Comparison of ENCODE assay signal across 31 cellular contexts in the genomic region with DNA sequence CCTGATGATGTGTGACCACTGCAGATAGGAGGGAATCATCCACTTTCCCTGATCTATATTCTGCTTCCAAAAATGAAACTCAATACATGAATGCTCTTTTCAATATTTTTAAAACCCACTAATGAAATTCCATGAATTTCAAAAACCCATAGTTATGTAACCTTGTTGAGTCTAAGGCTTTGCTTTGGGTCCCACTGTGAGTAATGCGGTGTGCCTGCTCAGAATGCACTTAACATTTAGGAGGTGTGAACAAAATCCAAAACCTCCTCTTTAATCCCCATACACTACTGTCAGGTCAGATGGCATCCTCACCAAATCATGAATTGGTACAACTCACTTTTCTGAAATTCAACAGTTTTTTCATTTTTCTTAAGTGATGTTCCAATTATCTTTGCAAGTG.
"Had no signal": no experiment of that assay in that cellular context is flagged by ENCODE, and none has a peak within 500 bp of the region (broad histone marks: within the 10 kb centered on the region; RNA-seq: fewer than 3 reads in every experiment).

No MANE protein-coding gene starts in this region.

- ATAC-seq: activated CD4-positive, alpha-beta T cell treated with anti-CD3 and anti-CD28 coated beads for 36 hours; activated CD8-positive, alpha-beta memory T cell treated with anti-CD3 and anti-CD28 coated beads, Interleukin-2, amount 10 ng/mL, durations not matched to agents 7 days and 5 days; activated CD8-positive, alpha-beta T cell treated with anti-CD3 and anti-CD28 coated beads, Interleukin-2, amount 10 ng/mL, durations not matched to agents 7 days and 5 days; effector memory CD8-positive, alpha-beta T cell; heart left ventricle; left lobe of liver; lower lobe of right lung; mucosa of descending colon; sciatic nerve; stimulated activated memory B cell treated with anti-CD40 and anti-IgM and Interleukin-4, amounts not matched to agents 10 μg/mL and 1 μg/mL and 100 μg/mL, for 72 hours had no signal

- H3K4me3 ChIP-seq: ascending aorta, heart left ventricle, lower lobe of right lung, mucosa of descending colon, ovary, stomach, thyroid gland, upper lobe of left lung had no signal

- H3K4me1 Mint-ChIP-seq: activated CD4-positive, alpha-beta T cell treated with anti-CD3 and anti-CD28 coated beads for 36 hours; activated naive CD4-positive, alpha-beta T cell treated with anti-CD3 and anti-CD28 coated beads, Interleukin-2, amount 10 ng/mL, durations not matched to agents 7 days and 5 days had no signal

- DNase-seq: activated CD4-positive, alpha-beta T cell treated with anti-CD3 and anti-CD28 coated beads for 36 hours; activated CD4-positive, CD25-positive, alpha-beta regulatory T cell; activated CD8-positive, alpha-beta memory T cell treated with anti-CD3 and anti-CD28 coated beads, Interleukin-2, amount 10 ng/mL, durations not matched to agents 7 days and 5 days; activated CD8-positive, alpha-beta T cell treated with anti-CD3 and anti-CD28 coated beads, Interleukin-2, amount 10 ng/mL, durations not matched to agents 7 days and 5 days; activated gamma-delta T cell; activated naive CD4-positive, alpha-beta T cell treated with anti-CD3 and anti-CD28 coated beads, Interleukin-2, amount 10 ng/mL, durations not matched to agents 7 days and 5 days; activated naive CD8-positive, alpha-beta T cell treated with anti-CD3 and anti-CD28 coated beads, Interleukin-2, amount 10 ng/mL, durations not matched to agents 7 days and 5 days; activated T-cell treated with anti-CD3 and anti-CD28 coated beads for 4 hours; brain microvascular endothelial cell; cortex of kidney; effector memory CD8-positive, alpha-beta T cell; foreskin fibroblast; heart left ventricle; kidney glomerular epithelial cell; lower lobe of right lung; mucosa of descending colon; ovary; retina; small intestine; stimulated activated CD4-positive, alpha-beta T cell treated with anti-CD3 and anti-CD28 coated beads, Interleukin-4, amount 100 ng/mL, for 24 hours; stomach; T-helper 1 cell; thyroid gland; upper lobe of left lung had no signal

- H3K27me3 Mint-ChIP-seq: activated CD4-positive, alpha-beta T cell treated with anti-CD3 and anti-CD28 coated beads for 36 hours; activated CD8-positive, alpha-beta memory T cell treated with anti-CD3 and anti-CD28 coated beads, Interleukin-2, amount 10 ng/mL, durations not matched to agents 7 days and 5 days; activated naive CD4-positive, alpha-beta T cell treated with anti-CD3 and anti-CD28 coated beads, Interleukin-2, amount 10 ng/mL, durations not matched to agents 7 days and 5 days; activated naive CD8-positive, alpha-beta T cell treated with anti-CD3 and anti-CD28 coated beads, Interleukin-2, amount 10 ng/mL, durations not matched to agents 7 days and 5 days; effector memory CD8-positive, alpha-beta T cell; progenitor cell of endocrine pancreas; stimulated activated memory B cell treated with anti-CD40 and anti-IgM and Interleukin-4, amounts not matched to agents 10 μg/mL and 1 μg/mL and 100 μg/mL, for 72 hours had no signal

- H3K27ac ChIP-seq: ascending aorta, brain microvascular endothelial cell, heart left ventricle, lower lobe of right lung, ovary, stomach, thyroid gland, upper lobe of left lung had no signal

- H3K4me1 ChIP-seq: ascending aorta had no signal

- H3K36me3 ChIP-seq: ovary, thyroid gland had no signal

- H3K9me3 Mint-ChIP-seq: activated naive CD4-positive, alpha-beta T cell treated with anti-CD3 and anti-CD28 coated beads, Interleukin-2, amount 10 ng/mL, durations not matched to agents 7 days and 5 days; activated naive CD8-positive, alpha-beta T cell treated with anti-CD3 and anti-CD28 coated beads, Interleukin-2, amount 10 ng/mL, durations not matched to agents 7 days and 5 days; activated T-helper 1 cell treated with anti-CD3 and anti-CD28 coated beads, Interleukin-12 subunit alpha, Interleukin-12 subunit beta, Interleukin-2, Interleukin-4 antibody, amounts not matched to agents 30 ng/mL and 10 ng/mL and 1 ng/mL, durations not matched to agents 14 hours and 24 hours and 36 hours; effector memory CD8-positive, alpha-beta T cell; nephron; stimulated activated memory B cell treated with anti-CD40 and anti-IgM and Interleukin-4, amounts not matched to agents 10 μg/mL and 1 μg/mL and 100 μg/mL, for 72 hours had no signal

- H3K27ac Mint-ChIP-seq: activated CD4-positive, alpha-beta T cell treated with anti-CD3 and anti-CD28 coated beads for 36 hours; activated CD8-positive, alpha-beta memory T cell treated with anti-CD3 and anti-CD28 coated beads, Interleukin-2, amount 10 ng/mL, durations not matched to agents 7 days and 5 days; activated CD8-positive, alpha-beta T cell treated with anti-CD3 and anti-CD28 coated beads, Interleukin-2, amount 10 ng/mL, durations not matched to agents 7 days and 5 days; activated naive CD4-positive, alpha-beta T cell treated with anti-CD3 and anti-CD28 coated beads, Interleukin-2, amount 10 ng/mL, durations not matched to agents 7 days and 5 days; activated naive CD8-positive, alpha-beta T cell treated with anti-CD3 and anti-CD28 coated beads, Interleukin-2, amount 10 ng/mL, durations not matched to agents 7 days and 5 days; activated T-helper 1 cell treated with anti-CD3 and anti-CD28 coated beads, Interleukin-12 subunit alpha, Interleukin-12 subunit beta, Interleukin-2, Interleukin-4 antibody, amounts not matched to agents 30 ng/mL and 10 ng/mL and 1 ng/mL, durations not matched to agents 14 hours and 24 hours and 36 hours; nephron; progenitor cell of endocrine pancreas had no signal

- H3K4me3 Mint-ChIP-seq: activated CD4-positive, alpha-beta T cell treated with anti-CD3 and anti-CD28 coated beads for 36 hours; activated CD8-positive, alpha-beta memory T cell treated with anti-CD3 and anti-CD28 coated beads, Interleukin-2, amount 10 ng/mL, durations not matched to agents 7 days and 5 days; activated CD8-positive, alpha-beta T cell treated with anti-CD3 and anti-CD28 coated beads, Interleukin-2, amount 10 ng/mL, durations not matched to agents 7 days and 5 days; activated naive CD4-positive, alpha-beta T cell treated with anti-CD3 and anti-CD28 coated beads, Interleukin-2, amount 10 ng/mL, durations not matched to agents 7 days and 5 days; activated naive CD8-positive, alpha-beta T cell treated with anti-CD3 and anti-CD28 coated beads, Interleukin-2, amount 10 ng/mL, durations not matched to agents 7 days and 5 days; activated T-helper 1 cell treated with anti-CD3 and anti-CD28 coated beads, Interleukin-12 subunit alpha, Interleukin-12 subunit beta, Interleukin-2, Interleukin-4 antibody, amounts not matched to agents 30 ng/mL and 10 ng/mL and 1 ng/mL, durations not matched to agents 14 hours and 24 hours and 36 hours; effector memory CD8-positive, alpha-beta T cell; nephron; stimulated activated memory B cell treated with anti-CD40 and anti-IgM and Interleukin-4, amounts not matched to agents 10 μg/mL and 1 μg/mL and 100 μg/mL, for 72 hours had no signal

- H3K27me3 ChIP-seq: ascending aorta, brain microvascular endothelial cell, heart left ventricle, ovary, stomach, thyroid gland, upper lobe of left lung had no signal

- H3K9me3 ChIP-seq: ascending aorta, heart left ventricle, lower lobe of right lung, mucosa of descending colon, ovary, stomach, thyroid gland, upper lobe of left lung had no signal
